ENCODE assay signal across 1 cellular context in the genomic region with DNA sequence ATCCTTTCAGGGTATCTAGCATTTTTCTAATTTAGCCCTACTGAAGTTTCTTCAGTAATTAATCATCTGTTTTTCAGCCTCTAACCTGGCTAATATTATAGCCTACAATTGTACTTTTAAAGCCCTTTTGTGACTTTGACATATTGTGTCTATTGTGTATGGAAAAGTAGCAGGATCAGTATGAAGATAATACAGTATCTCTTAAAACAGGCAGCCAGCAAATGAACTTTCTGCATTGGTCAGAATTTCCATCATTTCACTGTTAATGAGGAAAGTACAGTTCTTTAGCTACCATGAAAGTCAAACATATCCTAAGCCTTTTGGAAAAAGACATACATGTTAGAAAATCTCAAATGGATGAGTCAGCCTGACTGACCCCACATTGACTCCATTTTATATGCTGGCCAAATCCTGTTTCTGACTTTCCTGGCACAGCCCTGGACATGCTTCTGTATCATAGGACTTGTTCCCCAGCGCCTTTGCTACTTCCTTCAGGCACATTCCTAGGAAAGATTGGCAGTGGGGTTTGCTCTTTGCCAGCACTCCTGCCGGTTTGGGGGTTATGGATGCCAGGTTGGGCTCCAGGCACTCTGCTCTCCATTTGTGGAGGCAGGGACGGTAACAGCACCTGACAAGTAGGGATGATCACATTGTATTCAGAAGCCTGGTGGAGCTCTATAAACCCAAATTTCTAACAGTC.
TF ChIP-seq lines count a peak whose summit lies in the region.

No MANE protein-coding gene starts in this region.

TF ChIP-seq in WTC11, 78 proteins besides CTCF, POLR2A, EP300 and RAD21 (continued from another document):
- TF ChIP-seq, protein P1, sequence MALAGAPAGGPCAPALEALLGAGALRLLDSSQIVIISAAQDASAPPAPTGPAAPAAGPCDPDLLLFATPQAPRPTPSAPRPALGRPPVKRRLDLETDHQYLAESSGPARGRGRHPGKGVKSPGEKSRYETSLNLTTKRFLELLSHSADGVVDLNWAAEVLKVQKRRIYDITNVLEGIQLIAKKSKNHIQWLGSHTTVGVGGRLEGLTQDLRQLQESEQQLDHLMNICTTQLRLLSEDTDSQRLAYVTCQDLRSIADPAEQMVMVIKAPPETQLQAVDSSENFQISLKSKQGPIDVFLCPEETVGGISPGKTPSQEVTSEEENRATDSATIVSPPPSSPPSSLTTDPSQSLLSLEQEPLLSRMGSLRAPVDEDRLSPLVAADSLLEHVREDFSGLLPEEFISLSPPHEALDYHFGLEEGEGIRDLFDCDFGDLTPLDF (CRISPR knock-in tag; IDR thresholded peaks at IDR 0.05) = no peak
- TF ChIP-seq SOX15 (CRISPR knock-in tag; IDR thresholded peaks at IDR 0.05) = no peak
